ENCODE assay signal across 23 cellular contexts in genomic region chr1:108750476-108751191, GRCh38. TPM values are rescaled to one million over a fixed set of nuclear protein-coding genes. Genes with fewer than 3 reads are reported as not detected.
DNase-seq lines count a peak whose midpoint lies in the region; ATAC-seq, FAIRE-seq and TF ChIP-seq lines count a peak whose summit lies in the region.
"Had no signal": no experiment of that assay in that cellular context is flagged by ENCODE, and none has a peak within 500 bp of the region (broad histone marks: within the 10 kb centered on the region; RNA-seq: fewer than 3 reads in every experiment).

No MANE protein-coding gene starts in this region.

- H2AFZ ChIP-seq in DND-41 (ENCODE audit: low read depth, low read length): no peak overlapping the region

- peaks cover 46% of the 10 kb centered on the region for H3K79me2 ChIP-seq in DND-41 (ENCODE audit: insufficient read depth, low read length)

- H3K4me1 ChIP-seq in DND-41 (ENCODE audit: insufficient read depth, low read length): peaks cover 32% of the 10 kb centered on the region
- H3K4me1 ChIP-seq in neutrophil (ENCODE audit: control insufficient read depth in 1 of 2, insufficient read depth in 1 of 2, low read depth in 1 of 2, low read length in 1 of 2): peaks cover 16 to 35% of the 10 kb centered on the region in 2 experiments
- no peaks in the 10 kb centered on the region for H3K4me1 ChIP-seq in Caco-2

- intact Hi-C loops in Caco-2 (cut with micrococcal nuclease; ENCODE audit: unreplicated experiment): no loop called here

- H3K4me3 ChIP-seq in DND-41 (ENCODE audit: low read depth in 1 of 2, low read length in 2 of 2): no peak overlapping the region
- H3K4me3 ChIP-seq in neutrophil (ENCODE audit: low read depth in 1 of 2, low read length in 1 of 2): no peak overlapping the region
- no peak overlapping the region for H3K4me3 ChIP-seq in Caco-2 (ENCODE audit: low read depth, low read length)
- H3K4me3 ChIP-seq: adrenal gland, SJCRH30 had no signal

- H4K20me1 ChIP-seq in DND-41 (ENCODE audit: insufficient read depth, low read length): peaks cover 11% of the 10 kb centered on the region; the same call in 1 of the 2 replicates

- peak overlapping the region; percentile 28 to 29 for H3K27ac Mint-ChIP-seq in effector memory CD8-positive, alpha-beta T cell
- H3K27ac Mint-ChIP-seq in Caco-2 (ENCODE audit: unreplicated experiment): no peak overlapping the region
- H3K27ac Mint-ChIP-seq: activated T-helper 2 cell treated with anti-CD3 and anti-CD28 coated beads, Interferon-gamma antibody, Interleukin-2, Interleukin-4, amounts not matched to agents 10 μg/mL and 5 μg/mL and 100 μg/mL, durations not matched to agents 14 hours and 24 hours and 36 hours; B cell; stimulated activated naive B cell treated with anti-CD40 and anti-IgM and Interleukin-4, amounts not matched to agents 10 μg/mL and 1 μg/mL and 100 μg/mL, for 72 hours had no signal

- no peak overlapping the region for H3K4me3 Mint-ChIP-seq in effector memory CD8-positive, alpha-beta T cell
- no peak overlapping the region for H3K4me3 Mint-ChIP-seq in Caco-2 (ENCODE audit: unreplicated experiment)
- H3K4me3 Mint-ChIP-seq: B cell; H9; stimulated activated naive B cell treated with anti-CD40 and anti-IgM and Interleukin-4, amounts not matched to agents 10 μg/mL and 1 μg/mL and 100 μg/mL, for 72 hours had no signal

- POLR2A ChIA-PET in Caco-2 (lab: Charles Lee): no interaction called here

- H3K4me1 Mint-ChIP-seq in effector memory CD8-positive, alpha-beta T cell (ENCODE audit: low read depth in 2 of 2): peaks cover 26 to 55% of the 10 kb centered on the region in 2 donors
- H3K4me1 Mint-ChIP-seq in Caco-2 (ENCODE audit: low read depth, unreplicated experiment): peaks cover 9% of the 10 kb centered on the region

- DNase-seq in DND-41: no peak
- DNase-seq in M059J (ENCODE audit: low read depth): peak; percentile 41
- no peak for DNase-seq in effector memory CD8-positive, alpha-beta T cell
- DNase-seq in HCEC 1CT: no peak
- DNase-seq in Caco-2: no peak
- no peak for DNase-seq in AG20443 (ENCODE audit: low spot score)
- no peak for DNase-seq in HTR-8/SVneo (ENCODE audit: insufficient read length, low spot score)
- DNase-seq: adrenal gland; foreskin fibroblast; H9; MV-4-11; NCI-H187 treated with DMSO at 0.1 percent for 48 hours; NCI-H526; SJCRH30; stimulated activated CD4-positive, alpha-beta T cell treated with anti-CD3 and anti-CD28 coated beads, Interleukin-12 subunit alpha, Interleukin-12 subunit beta, amount 100 ng/mL, for 4 hours; stimulated activated naive B cell treated with anti-CD40 and anti-IgM and Interleukin-4, amounts not matched to agents 10 μg/mL and 1 μg/mL and 100 μg/mL, for 72 hours; trophoblast cell had no signal

- no peak for FAIRE-seq in HTR-8/SVneo (lab: Jason Lieb, UNC)

- no peaks in the 10 kb centered on the region for H3K9me3 Mint-ChIP-seq in effector memory CD8-positive, alpha-beta T cell
- no peaks in the 10 kb centered on the region for H3K9me3 Mint-ChIP-seq in Caco-2 (ENCODE audit: unreplicated experiment)
- H3K9me3 Mint-ChIP-seq: activated T-helper 2 cell treated with anti-CD3 and anti-CD28 coated beads, Interferon-gamma antibody, Interleukin-2, Interleukin-4, amounts not matched to agents 10 μg/mL and 5 μg/mL and 100 μg/mL, durations not matched to agents 14 hours and 24 hours and 36 hours; H9; stimulated activated naive B cell treated with anti-CD40 and anti-IgM and Interleukin-4, amounts not matched to agents 10 μg/mL and 1 μg/mL and 100 μg/mL, for 72 hours had no signal

- no peaks in the 10 kb centered on the region for H3K9me3 ChIP-seq in DND-41 (ENCODE audit: insufficient read depth, low read length, severe bottlenecking)
- H3K9me3 ChIP-seq in neutrophil: no peaks in the 10 kb centered on the region
- no peaks in the 10 kb centered on the region for H3K9me3 ChIP-seq in Caco-2
- H3K9me3 ChIP-seq: adrenal gland, SJCRH30 had no signal

- no peaks in the 10 kb centered on the region for H3K27me3 Mint-ChIP-seq in effector memory CD8-positive, alpha-beta T cell
- H3K27me3 Mint-ChIP-seq in Caco-2 (ENCODE audit: insufficient read depth, unreplicated experiment): no peaks in the 10 kb centered on the region
- H3K27me3 Mint-ChIP-seq: B cell; stimulated activated naive B cell treated with anti-CD40 and anti-IgM and Interleukin-4, amounts not matched to agents 10 μg/mL and 1 μg/mL and 100 μg/mL, for 72 hours had no signal

- H3K4me2 ChIP-seq in DND-41 (ENCODE audit: insufficient read depth, low read length): peak overlapping the region; percentile 15; the same call in 1 of the 2 replicates

- no peak overlapping the region for H3K9ac ChIP-seq in DND-41 (ENCODE audit: low read depth, low read length)

- peaks cover 56% of the 10 kb centered on the region for H3K36me3 Mint-ChIP-seq in effector memory CD8-positive, alpha-beta T cell (ENCODE audit: insufficient read depth)
- peaks cover 12% of the 10 kb centered on the region for H3K36me3 Mint-ChIP-seq in Caco-2 (ENCODE audit: insufficient read depth, unreplicated experiment)

- no peak overlapping the region for H3K27ac ChIP-seq in DND-41 (ENCODE audit: low read length)
- peak overlapping the region; percentile 32 for H3K27ac ChIP-seq in neutrophil
- H3K27ac ChIP-seq: adrenal gland, SJCRH30 had no signal

- H3K36me3 ChIP-seq in DND-41 (ENCODE audit: insufficient read depth, low read length) (peaks cover 34% of the 10 kb centered on the region), neutrophil (peaks cover 36% of the 10 kb centered on the region), Caco-2 (ENCODE audit: control insufficient read depth, insufficient read depth, low read length) (no peaks in the 10 kb centered on the region)
- H3K36me3 ChIP-seq: adrenal gland had no signal

- H3K27me3 ChIP-seq in DND-41 (ENCODE audit: insufficient read depth, low read length, poor library complexity) (no peaks in the 10 kb centered on the region), neutrophil (no peaks in the 10 kb centered on the region), Caco-2 (replicated peaks; ENCODE audit: control insufficient read depth, insufficient read depth, low read length) (no peaks in the 10 kb centered on the region)
- H3K27me3 ChIP-seq: adrenal gland, SJCRH30 had no signal

- ATAC-seq in DND-41 (ENCODE audit: insufficient read depth, low read depth): no peak
- ATAC-seq in effector memory CD8-positive, alpha-beta T cell (replicated peaks): no peak
- ATAC-seq: stimulated activated naive B cell treated with anti-CD40 and anti-IgM and Interleukin-4, amounts not matched to agents 10 μg/mL and 1 μg/mL and 100 μg/mL, for 72 hours had no signal

- TF ChIP-seq CTCF in DND-41 (IDR thresholded peaks at IDR 0.05; ENCODE audit: borderline replicate concordance, extremely low read depth, low read length, poor library complexity, severe bottlenecking) (no peak), neutrophil (IDR thresholded peaks at IDR 0.05) (no peak), Caco-2 (IDR thresholded peaks at IDR 0.05; ENCODE audit: insufficient read depth in 1 of 2, low read depth in 1 of 2, low read length in 1 of 2, severe bottlenecking in 1 of 2, unreplicated experiment in 1 of 2) (no peak)

- no TSS peak for BruUV-seq in Caco-2 (replicated peaks; lab: Mats Ljungman, UMichigan)

- CTCF ChIA-PET in Caco-2 (lab: Charles Lee): no interaction called here

RNA-seq across cellular contexts. Expression of gene STXBP3, which starts 4.2 kb away (rescaled TPM):
- total RNA-seq in M059J (2014; rRNA removed; shearing (Covaris generic)): 55.4 and 57.3 TPM in 2 replicates
- total RNA-seq in Caco-2 (2022): 24.1 and 34.3 TPM in 2 replicates

RNA-seq across cellular contexts. Expression of gene FNDC7, which starts 37.9 kb away (rescaled TPM):
- total RNA-seq in M059J (2014; rRNA removed; shearing (Covaris generic)): not detected in 2 replicates
- total RNA-seq in Caco-2 (2022): 0.16 TPM in 1 of 2 replicates, not detected in the other
- total RNA-seq: activated CD8-positive, alpha-beta memory T cell treated with anti-CD3 and anti-CD28 coated beads for 36 hours; activated T-helper 2 cell treated with anti-CD3 and anti-CD28 coated beads, Interferon-gamma antibody, Interleukin-2, Interleukin-4, amounts not matched to agents 10 μg/mL and 5 μg/mL and 100 μg/mL, durations not matched to agents 14 hours and 24 hours and 36 hours; liver; myocyte had no signal

RNA-seq across cellular contexts. Expression of gene PRPF38B, which starts 58.5 kb away (rescaled TPM):
- 8.5 and 10.8 TPM in 2 replicates for total RNA-seq in M059J (2014; rRNA removed; shearing (Covaris generic))
- total RNA-seq in Caco-2 (2022): 37.7 and 37.8 TPM in 2 replicates
